ENCODE assay signal across 8 cellular contexts in the genomic region with DNA sequence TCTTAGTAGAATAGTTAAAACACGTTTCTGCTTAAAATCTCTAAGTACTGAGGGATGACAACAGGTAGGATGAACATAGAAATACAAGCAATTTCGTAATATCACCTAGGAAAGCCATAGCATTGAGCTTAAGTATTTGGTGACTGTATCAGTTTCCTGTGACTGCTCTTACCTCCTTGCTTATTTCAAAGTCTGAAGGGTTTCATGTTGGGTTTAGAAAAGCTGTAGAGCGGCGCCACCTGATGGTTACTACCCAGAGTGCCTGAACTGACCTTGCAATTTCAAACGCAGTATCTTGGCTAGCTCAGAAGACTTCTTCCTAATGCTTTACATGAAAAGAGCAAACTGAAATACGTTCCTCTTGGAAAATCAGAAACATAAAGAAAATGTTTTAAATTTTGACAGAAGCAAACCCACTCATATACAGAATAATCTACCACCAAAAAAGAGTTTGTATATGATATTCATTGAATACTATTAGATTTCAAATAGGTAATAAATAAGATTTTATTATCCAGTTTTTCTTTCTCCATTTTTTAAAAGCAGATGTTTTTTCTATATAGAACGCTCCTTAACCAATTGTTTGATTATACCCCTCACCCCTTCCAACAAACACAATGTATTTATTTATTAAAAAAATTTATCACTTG.
A peak's percentile ranks its signal among the peaks of the same experiment; 100 is the strongest.
DNase-seq lines count a peak whose midpoint lies in the region; ATAC-seq and TF ChIP-seq lines count a peak whose summit lies in the region.

No MANE protein-coding gene starts in this region.

- no peaks in the 10 kb centered on the region for H3K27me3 Mint-ChIP-seq in nephron (ENCODE audit: low read depth)

- peaks cover 20% of the 10 kb centered on the region for H3K4me1 Mint-ChIP-seq in nephron

- H3K4me3 Mint-ChIP-seq in nephron = no peak overlapping the region

- H3K36me3 ChIP-seq in esophagus squamous epithelium (no peaks in the 10 kb centered on the region), thyroid gland (no peaks in the 10 kb centered on the region)

- H3K36me3 Mint-ChIP-seq in nephron (ENCODE audit: low read depth) = no peaks in the 10 kb centered on the region

- 37 to 38% methylated on average over 7 of the region's 7 CpGs for whole genome bisulfite sequencing in esophagus squamous epithelium, 2 donors
- 58 to 61% methylated on average over 7 of the region's 7 CpGs for WGBS in thyroid gland, 2 donors

- no peaks in the 10 kb centered on the region for H3K9me3 Mint-ChIP-seq in nephron

- H3K27me3 ChIP-seq in esophagus squamous epithelium (no peaks in the 10 kb centered on the region), thyroid gland (no peaks in the 10 kb centered on the region)

- H3K27ac Mint-ChIP-seq in nephron = no peak overlapping the region

- TF ChIP-seq CTCF in esophagus squamous epithelium (IDR thresholded peaks at IDR 0.05) (peak; percentile 54 to 82 (median 69)), nephron (IDR thresholded peaks at IDR 0.05; ENCODE audit: unreplicated experiment in 3 of 3) (peak; percentile 22 to 46 (median 26)), thyroid gland (IDR thresholded peaks at IDR 0.05) (peak in 3 of 6 experiments; percentile 19 to 43 (median 29))

- intact Hi-C loops in esophagus squamous epithelium (cut with DNase I) = no loop called here
- intact Hi-C loops in thyroid gland (cut with DNase I) = no loop called here

- H3K9me3 ChIP-seq in esophagus squamous epithelium = no peaks in the 10 kb centered on the region
- H3K9me3 ChIP-seq in thyroid gland = no peaks in the 10 kb centered on the region

- H3K4me1 ChIP-seq in esophagus squamous epithelium (peaks cover 9 to 43% (median 23%) of the 10 kb centered on the region in 3 donors), thyroid gland (peaks cover 0 to 20% of the 10 kb centered on the region in 2 donors)

- no peak overlapping the region for H3K4me3 ChIP-seq in esophagus squamous epithelium
- H3K4me3 ChIP-seq in thyroid gland (replicated peaks in 1 of 3) = no peak overlapping the region

- H3K27ac ChIP-seq in esophagus squamous epithelium (peak overlapping the region; percentile 25 to 79 (median 48)), thyroid gland (peak overlapping the region in 1 of 3 donors; percentile 34)

- DNase-seq in ELF-1 (ENCODE audit: low read depth, low spot score) = peak; percentile 86
- DNase-seq in NOMO-1 treated with dmso at 0.1 percent for 144 hours (lab: John Stamatoyannopoulos, UW; ENCODE audit: unreplicated experiment) = peak; percentile 77
- DNase-seq in activated CD8-positive, alpha-beta memory T cell treated with anti-CD3 and anti-CD28 coated beads, Interleukin-2, amount 50 U/mL, for 1 hour (ENCODE audit: extremely low read depth) = peak; percentile 71
- no peak for DNase-seq in esophagus squamous epithelium (lab: John Stamatoyannopoulos, UW)
- peak; percentile 25 to 27 for DNase-seq in thyroid gland
- no peak for DNase-seq in HuH-7.5 (ENCODE audit: low spot score)

- ATAC-seq in HG02623 (IDR thresholded peaks at IDR 0.05; ENCODE audit: unreplicated experiment) = peak; percentile 73

- TF ChIP-seq POLR2A in esophagus squamous epithelium (IDR thresholded peaks at IDR 0.05) (no peak), thyroid gland (IDR thresholded peaks at IDR 0.05) (no peak)

Comparison
In these comparisons a context has a peak if more than half of its experiments do, and no peak if none do; other contexts are left out.
1. DNase-seq: peak in ELF-1 (single experiment), NOMO-1 treated with dmso at 0.1 percent for 144 hours (single experiment), activated CD8-positive, alpha-beta memory T cell treated with anti-CD3 and anti-CD28 coated beads, Interleukin-2, amount 50 U/mL, for 1 hour (single experiment) and thyroid gland (2 of 2); none in esophagus squamous epithelium (single experiment) and HuH-7.5 (single experiment).